ENCODE assay signal across 20 cellular contexts in genomic region chr7:21140622-21141021, GRCh38.
DNase-seq lines count a peak whose midpoint lies in the region; ATAC-seq, FAIRE-seq and TF ChIP-seq lines count a peak whose summit lies in the region.
"Had no signal": no experiment of that assay in that cellular context is flagged by ENCODE, and none has a peak within 500 bp of the region (broad histone marks: within the 10 kb centered on the region; RNA-seq: fewer than 3 reads in every experiment).

No MANE protein-coding gene starts in this region.

- TF ChIP-seq POLR2A in breast epithelium (IDR thresholded peaks at IDR 0.05), result no peak

- H3K36me3 ChIP-seq in mammary epithelial cell (ENCODE audit: insufficient read depth, low read length), result no peaks in the 10 kb centered on the region
- H3K36me3 ChIP-seq in breast epithelium, result no peaks in the 10 kb centered on the region
- H3K36me3 ChIP-seq in SJCRH30, result no peaks in the 10 kb centered on the region
- no peaks in the 10 kb centered on the region for H3K36me3 ChIP-seq in keratinocyte (ENCODE audit: control insufficient read depth in 2 of 2, extremely low read depth in 1 of 2, insufficient read depth in 2 of 2, low read length in 2 of 2)
- H3K36me3 ChIP-seq: SJSA1 had no signal

- no TSS peak for BruUV-seq in mammary epithelial cell (replicated peaks; lab: Mats Ljungman, UMichigan)

- peak; percentile 54 for DNase-seq in mammary epithelial cell
- no peak for DNase-seq in breast epithelium (ENCODE audit: low spot score in 2 of 2)
- DNase-seq in SJCRH30, result no peak
- no peak for DNase-seq in keratinocyte (ENCODE audit: low read depth, low spot score)
- DNase-seq in DMS79 (lab: John Stamatoyannopoulos, UW), result no peak
- DNase-seq: 8988T, COR-L47, DMS79 treated with DMSO at 0.1 percent for 48 hours, H9, KBM-7, MV-4-11, NCI-H187, NCI-H2227 treated with DMSO at 0.1 percent for 48 hours, NCI-H510A treated with DMSO at 0.1 percent for 48 hours, NCI-H82 had no signal

- TF ChIP-seq CTCF in mammary epithelial cell (conservative IDR thresholded peaks at IDR 0.05 in 1 of 2, IDR thresholded peaks at IDR 0.05 in 1 of 2; ENCODE audit: extremely low read depth in 1 of 2, insufficient read depth in 1 of 2, low read depth in 1 of 2, low read length in 2 of 2) (no peak), breast epithelium (IDR thresholded peaks at IDR 0.05) (no peak), keratinocyte (optimal IDR thresholded peaks at IDR 0.05 in 1 of 3, IDR thresholded peaks at IDR 0.05 in 1 of 3, conservative IDR thresholded peaks at IDR 0.05 in 1 of 3; ENCODE audit: extremely low read depth in 1 of 3, insufficient read depth in 2 of 3, low read length in 3 of 3) (no peak)

- H3K4me2 ChIP-seq in mammary epithelial cell (ENCODE audit: insufficient read depth, low read depth, low read length), result no peak overlapping the region
- H3K4me2 ChIP-seq in keratinocyte (ENCODE audit: control insufficient read depth, extremely low read depth, insufficient read depth, low read depth, low read length), result no peak overlapping the region

- H3K9ac ChIP-seq in mammary epithelial cell (ENCODE audit: insufficient read depth, low read length) (no peak overlapping the region), keratinocyte (ENCODE audit: control insufficient read depth, extremely low read depth, insufficient read depth, low read length) (no peak overlapping the region)

- H3K9me3 ChIP-seq in mammary epithelial cell (replicated peaks; ENCODE audit: insufficient read depth, low read length), result peaks cover 2% of the 10 kb centered on the region
- peaks cover 0 to 8% of the 10 kb centered on the region in 2 donors for H3K9me3 ChIP-seq in breast epithelium
- no peaks in the 10 kb centered on the region for H3K9me3 ChIP-seq in SJCRH30 (replicated peaks)
- no peaks in the 10 kb centered on the region for H3K9me3 ChIP-seq in keratinocyte (ENCODE audit: control insufficient read depth, low read depth, low read length)
- H3K9me3 ChIP-seq: SJSA1 had no signal

- intact Hi-C loops in mammary epithelial cell (cut with micrococcal nuclease), result no loop called here
- intact Hi-C loops in breast epithelium (cut with DNase I; ENCODE audit: low total_unique reads), result no loop called here

- H3K9me1 ChIP-seq in keratinocyte (ENCODE audit: control insufficient read depth, extremely low read depth, insufficient read depth, low read length), result no peaks in the 10 kb centered on the region

- H3K27ac ChIP-seq in mammary epithelial cell (ENCODE audit: insufficient read depth, low read depth, low read length), result no peak overlapping the region
- no peak overlapping the region for H3K27ac ChIP-seq in breast epithelium
- H3K27ac ChIP-seq in SJCRH30, result peak overlapping the region; percentile 65
- H3K27ac ChIP-seq in keratinocyte (ENCODE audit: control insufficient read depth, insufficient read depth, low read length), result no peak overlapping the region
- H3K27ac ChIP-seq: SJSA1 had no signal

- H2AFZ ChIP-seq in mammary epithelial cell (ENCODE audit: low read depth, low read length), result peak overlapping the region; percentile 34
- no peak overlapping the region for H2AFZ ChIP-seq in keratinocyte (ENCODE audit: control insufficient read depth, low read length)

- H4K20me1 ChIP-seq in mammary epithelial cell (ENCODE audit: insufficient read depth, low read length), result no peaks in the 10 kb centered on the region
- H4K20me1 ChIP-seq in keratinocyte (ENCODE audit: control insufficient read depth, extremely low read depth, insufficient read depth, low read length), result no peaks in the 10 kb centered on the region

- 74% methylated on average over 3 of the region's 3 CpGs for WGBS in mammary epithelial cell (ENCODE audit: low coverage, missing lambda C conversion rate)

- ATAC-seq in HG02759 (IDR thresholded peaks at IDR 0.05; ENCODE audit: unreplicated experiment), result no peak
- ATAC-seq in GM19035 (IDR thresholded peaks at IDR 0.05; ENCODE audit: unreplicated experiment), result no peak
- no peak for ATAC-seq in activated CD4-positive, CD25-positive, alpha-beta regulatory T cell treated with anti-CD3 and anti-CD28 coated beads, Interleukin-2, amount 50 U/mL, for 24 hours
- ATAC-seq: HepG2 had no signal

- dilution Hi-C loops in mammary epithelial cell (cut with HindIII; ENCODE audit: low sequenced_read_pairs), result no loop called here
- dilution Hi-C loops in keratinocyte (cut with MboI; ENCODE audit: extremely low pct_ligation_motif_present, low sequenced_read_pairs), result no loop called here

- FAIRE-seq in keratinocyte (lab: Jason Lieb, UNC), result peak; percentile 77
- FAIRE-seq: HepG2 had no signal

- CTCF ChIA-PET in mammary epithelial cell (lab: Charles Lee; ENCODE audit: low non-redundant PET), result no interaction called here

- H3K27me3 ChIP-seq in mammary epithelial cell (ENCODE audit: insufficient read depth, low read length) (no peaks in the 10 kb centered on the region), breast epithelium (peaks cover 0 to 11% of the 10 kb centered on the region in 2 donors), SJCRH30 (no peaks in the 10 kb centered on the region), keratinocyte (ENCODE audit: control insufficient read depth, extremely low read depth, insufficient read depth, low read length) (no peaks in the 10 kb centered on the region)

- H3K79me2 ChIP-seq in mammary epithelial cell (ENCODE audit: insufficient read depth, low read length) (no peaks in the 10 kb centered on the region), keratinocyte (ENCODE audit: control insufficient read depth, insufficient read depth, low read length) (no peaks in the 10 kb centered on the region)

- H3K4me3 ChIP-seq in mammary epithelial cell (replicated peaks in 1 of 3; ENCODE audit: insufficient read depth in 1 of 3, low read depth in 2 of 3, low read length in 3 of 3) (no peak overlapping the region), breast epithelium (no peak overlapping the region), SJCRH30 (no peak overlapping the region), keratinocyte (ENCODE audit: control insufficient read depth in 2 of 3, extremely low read depth in 1 of 3, insufficient read depth in 2 of 3, low read depth in 1 of 3, low read length in 3 of 3) (no peak overlapping the region)
- H3K4me3 ChIP-seq: SJSA1 had no signal

- H3K4me1 ChIP-seq in mammary epithelial cell (ENCODE audit: insufficient read depth, low read length) (peaks cover 3% of the 10 kb centered on the region), breast epithelium (no peaks in the 10 kb centered on the region), SJCRH30 (peaks cover 34% of the 10 kb centered on the region), keratinocyte (ENCODE audit: control insufficient read depth, extremely low read depth, insufficient read depth, low read length) (no peaks in the 10 kb centered on the region)
- H3K4me1 ChIP-seq: SJSA1 had no signal

- in situ Hi-C loops in mammary epithelial cell (cut with MboI; ENCODE audit: low sequenced_read_pairs in 2 of 2), result no loop called here
